17 cellular contexts compared by ENCODE assay signal in the genomic region with DNA sequence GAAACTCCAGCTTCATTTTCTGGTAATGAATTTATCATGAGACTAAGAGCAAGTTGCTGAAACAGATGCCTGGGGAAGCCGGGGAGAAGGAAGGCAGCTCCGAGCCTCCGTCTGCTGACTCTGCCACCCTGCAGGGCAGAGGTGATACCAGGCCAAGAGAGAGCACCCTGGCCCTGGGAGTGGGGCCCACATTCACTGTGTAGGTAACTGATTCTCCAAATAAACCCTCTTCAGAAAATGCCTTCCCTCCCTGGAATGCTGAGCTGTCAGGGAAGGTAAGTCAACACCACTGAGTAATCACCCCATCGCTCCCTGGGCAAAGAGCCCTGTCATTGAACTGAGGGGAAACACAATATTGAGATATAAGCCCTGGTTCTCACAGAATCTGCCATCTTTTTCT.
DNase-seq lines count a peak whose midpoint lies in the region; ATAC-seq and TF ChIP-seq lines count a peak whose summit lies in the region.
"Had no signal": no experiment of that assay in that cellular context is flagged by ENCODE, and none has a peak within 500 bp of the region (broad histone marks: within the 10 kb centered on the region; RNA-seq: fewer than 3 reads in every experiment).

No MANE protein-coding gene starts in this region.

- no peak overlapping the region for H3K27ac Mint-ChIP-seq in mesothelial cell of epicardium
- H3K27ac Mint-ChIP-seq: CD4-positive, CD25-positive, alpha-beta regulatory T cell had no signal

- no peak overlapping the region for H3K4me3 ChIP-seq in heart left ventricle

- no peaks in the 10 kb centered on the region for H3K27me3 ChIP-seq in heart left ventricle

- intact Hi-C loops in heart left ventricle (cut with DNase I), result loop anchor here in 2 of 10 donors (5.0 to 10.0 kb wide), 2 partner anchors 120 to 173 kb away; no protein-coding TSS in a partner anchor

- H3K36me3 Mint-ChIP-seq in mesothelial cell of epicardium, result no peaks in the 10 kb centered on the region
- H3K36me3 Mint-ChIP-seq: CD4-positive, CD25-positive, alpha-beta regulatory T cell; IgD-negative memory B cell had no signal

- H3K36me3 ChIP-seq in heart left ventricle, result no peaks in the 10 kb centered on the region

- peak; percentile 44 to 72 (median 62) for ATAC-seq in heart left ventricle
- ATAC-seq: SK-N-SH treated with all-trans-retinoic acid at 6 μM for 48 hours had no signal

- no peaks in the 10 kb centered on the region for H3K9me3 ChIP-seq in heart left ventricle

- DNase-seq in Daoy (ENCODE audit: low read depth) (peak; percentile 13), NCI-H2029 (lab: John Stamatoyannopoulos, UW) (peak; percentile 12), heart left ventricle (peak in 1 of 5 donors; percentile 36), mesenteric fat pad (ENCODE audit: low spot score) (peak; percentile 35), HT-29 (ENCODE audit: low spot score) (no peak), mesothelial cell of epicardium (ENCODE audit: low spot score in 2 of 2, unreplicated experiment in 2 of 2) (no peak), A172 (ENCODE audit: low spot score) (no peak), 8988T (no peak)
- DNase-seq: CD4-positive, CD25-positive, alpha-beta regulatory T cell; COR-L47; DMS 273 treated with DMSO at 0.1 percent for 48 hours; DMS79 treated with DMSO at 0.1 percent for 48 hours; NCI-H1694; NCI-H69 had no signal

- no peaks in the 10 kb centered on the region for H3K4me1 Mint-ChIP-seq in mesothelial cell of epicardium
- H3K4me1 Mint-ChIP-seq: CD4-positive, CD25-positive, alpha-beta regulatory T cell; IgD-negative memory B cell had no signal

- WGBS in heart left ventricle, 4 donors, result 50 to 60% (median 60%) methylated on average over 4 of the region's 4 CpGs

- H3K27ac ChIP-seq in heart left ventricle, result peak overlapping the region in 11 of 12 donors; percentile 15 to 87 (median 70)
- H3K27ac ChIP-seq: RWPE1 had no signal

- no peak for TF ChIP-seq CTCF in heart left ventricle (IDR thresholded peaks at IDR 0.05)
- no peak for TF ChIP-seq CTCF in mesothelial cell of epicardium (IDR thresholded peaks at IDR 0.05; ENCODE audit: unreplicated experiment)

- peaks cover 16% of the 10 kb centered on the region for H3K27me3 Mint-ChIP-seq in mesothelial cell of epicardium (ENCODE audit: low read depth)
- H3K27me3 Mint-ChIP-seq: CD4-positive, CD25-positive, alpha-beta regulatory T cell had no signal

- H3K4me1 ChIP-seq in heart left ventricle, result peaks cover 0 to 12% (median 0%) of the 10 kb centered on the region in 12 donors

- no peak for TF ChIP-seq POLR2A in heart left ventricle (IDR thresholded peaks at IDR 0.05)

- no peak overlapping the region for H3K4me3 Mint-ChIP-seq in mesothelial cell of epicardium
- H3K4me3 Mint-ChIP-seq: CD4-positive, CD25-positive, alpha-beta regulatory T cell; IgD-negative memory B cell had no signal

- H3K9me3 Mint-ChIP-seq in mesothelial cell of epicardium, result no peaks in the 10 kb centered on the region

Comparison
In these comparisons a context has a peak if more than half of its experiments do, and no peak if none do; other contexts are left out.
1. DNase-seq: peak in Daoy (single experiment), NCI-H2029 (single experiment) and mesenteric fat pad (single experiment); none in HT-29 (single experiment), mesothelial cell of epicardium (0 of 2), A172 (single experiment) and 8988T (single experiment).